Comparison of ENCODE assay signal across 19 cellular contexts in genomic region chr5:9062873-9063272, GRCh38.
DNase-seq lines count a peak whose midpoint lies in the region; ATAC-seq lines count a peak whose summit lies in the region.
"Had no signal": no experiment of that assay in that cellular context is flagged by ENCODE, and none has a peak within 500 bp of the region (broad histone marks: within the 10 kb centered on the region; RNA-seq: fewer than 3 reads in every experiment).

No MANE protein-coding gene starts in this region.

- peaks cover 8 to 14% of the 10 kb centered on the region in 2 donors for H3K9me3 Mint-ChIP-seq in stimulated activated naive CD8-positive, alpha-beta T cell treated with anti-CD3 and anti-CD28 coated beads, Interleukin-15, amount 100 ng/mL, for 72 hours
- H3K9me3 Mint-ChIP-seq in activated CD4-positive, alpha-beta memory T cell treated with anti-CD3 and anti-CD28 coated beads, Interleukin-2, amount 10 ng/mL, durations not matched to agents 7 days and 5 days = peaks cover 13% of the 10 kb centered on the region

- H3K4me2 ChIP-seq in neuronal stem cell (ENCODE audit: insufficient read depth, low read length, poor library complexity, severe bottlenecking) = no peak overlapping the region

- H2BK5ac ChIP-seq in neuronal stem cell (ENCODE audit: low read length) = no peak overlapping the region

- H3K36me3 Mint-ChIP-seq in activated CD4-positive, alpha-beta memory T cell treated with anti-CD3 and anti-CD28 coated beads, Interleukin-2, amount 10 ng/mL, durations not matched to agents 7 days and 5 days (ENCODE audit: low read depth) = no peaks in the 10 kb centered on the region
- H3K36me3 Mint-ChIP-seq: natural killer cell had no signal

- H3K36me3 ChIP-seq in neuronal stem cell (replicated peaks in 1 of 2; ENCODE audit: control insufficient read depth in 2 of 2, insufficient read depth in 2 of 2, low read length in 2 of 2) = peaks cover 0 to 19% of the 10 kb centered on the region in 2 donors
- no peaks in the 10 kb centered on the region for H3K36me3 ChIP-seq in effector memory CD4-positive, alpha-beta T cell (ENCODE audit: control insufficient read depth, insufficient read depth, low read length)

- no peaks in the 10 kb centered on the region for H3K27me3 Mint-ChIP-seq in stimulated activated naive CD8-positive, alpha-beta T cell treated with anti-CD3 and anti-CD28 coated beads, Interleukin-15, amount 100 ng/mL, for 72 hours
- H3K27me3 Mint-ChIP-seq in activated CD4-positive, alpha-beta memory T cell treated with anti-CD3 and anti-CD28 coated beads, Interleukin-2, amount 10 ng/mL, durations not matched to agents 7 days and 5 days = no peaks in the 10 kb centered on the region

- no peak overlapping the region for H2AFZ ChIP-seq in neuronal stem cell (ENCODE audit: low read length)
- H2AFZ ChIP-seq: parathyroid adenoma had no signal

- H3K18ac ChIP-seq in neuronal stem cell (ENCODE audit: low read length) = peak overlapping the region; percentile 8

- H2AK5ac ChIP-seq in neuronal stem cell (ENCODE audit: low read depth, low read length) = no peak overlapping the region

- H3K14ac ChIP-seq in neuronal stem cell (ENCODE audit: low read length) = no peak overlapping the region

- H3K4me3 ChIP-seq in neuronal stem cell (ENCODE audit: low read length in 2 of 2) = no peak overlapping the region
- no peak overlapping the region for H3K4me3 ChIP-seq in effector memory CD4-positive, alpha-beta T cell (ENCODE audit: insufficient read depth, low read depth, low read length, poor library complexity, severe bottlenecking)

- no peak overlapping the region for H3K23ac ChIP-seq in neuronal stem cell (ENCODE audit: low read depth, low read length, poor library complexity)

- H3K27ac ChIP-seq in neuronal stem cell (replicated peaks; ENCODE audit: low read length) = no peak overlapping the region
- no peak overlapping the region for H3K27ac ChIP-seq in effector memory CD4-positive, alpha-beta T cell (ENCODE audit: insufficient read depth, low read length, poor library complexity, severe bottlenecking)
- H3K27ac ChIP-seq: parathyroid adenoma had no signal

- no peak overlapping the region for H3K4me3 Mint-ChIP-seq in stimulated activated naive CD8-positive, alpha-beta T cell treated with anti-CD3 and anti-CD28 coated beads, Interleukin-15, amount 100 ng/mL, for 72 hours
- H3K4me3 Mint-ChIP-seq in activated CD4-positive, alpha-beta memory T cell treated with anti-CD3 and anti-CD28 coated beads, Interleukin-2, amount 10 ng/mL, durations not matched to agents 7 days and 5 days = no peak overlapping the region
- H3K4me3 Mint-ChIP-seq: activated naive CD4-positive, alpha-beta T cell treated with anti-CD3 and anti-CD28 coated beads for 36 hours; natural killer cell had no signal

- H3K4me1 ChIP-seq in neuronal stem cell (ENCODE audit: control insufficient read depth in 2 of 2, insufficient read depth in 1 of 2, low read depth in 1 of 2, low read length in 2 of 2) = no peaks in the 10 kb centered on the region
- no peaks in the 10 kb centered on the region for H3K4me1 ChIP-seq in effector memory CD4-positive, alpha-beta T cell (ENCODE audit: control insufficient read depth, insufficient read depth, low read length, poor library complexity, severe bottlenecking)
- H3K4me1 ChIP-seq: parathyroid adenoma had no signal

- POLR2A ChIA-PET in activated CD4-positive, alpha-beta memory T cell treated with anti-CD3 and anti-CD28 coated beads, Interleukin-2, amount 10 ng/mL, durations not matched to agents 7 days and 5 days (lab: Charles Lee) = no interaction called here

- H3K27ac Mint-ChIP-seq in stimulated activated naive CD8-positive, alpha-beta T cell treated with anti-CD3 and anti-CD28 coated beads, Interleukin-15, amount 100 ng/mL, for 72 hours = no peak overlapping the region
- H3K27ac Mint-ChIP-seq in activated CD4-positive, alpha-beta memory T cell treated with anti-CD3 and anti-CD28 coated beads, Interleukin-2, amount 10 ng/mL, durations not matched to agents 7 days and 5 days = no peak overlapping the region
- H3K27ac Mint-ChIP-seq: activated naive CD4-positive, alpha-beta T cell treated with anti-CD3 and anti-CD28 coated beads for 36 hours; natural killer cell had no signal

- no peak overlapping the region for H3K9ac ChIP-seq in neuronal stem cell (ENCODE audit: low read depth, low read length, poor library complexity)
- H3K9ac ChIP-seq: parathyroid adenoma had no signal

- H4K8ac ChIP-seq in neuronal stem cell (ENCODE audit: low read depth, low read length) = no peak overlapping the region

- ATAC-seq in GM18502 (IDR thresholded peaks at IDR 0.05; ENCODE audit: poor library complexity, unreplicated experiment) (peak; percentile 63), GM21786 (IDR thresholded peaks at IDR 0.05; ENCODE audit: unreplicated experiment) (peak; percentile 54), HG03432 (IDR thresholded peaks at IDR 0.05; ENCODE audit: unreplicated experiment) (peak; percentile 78), HG03342 (IDR thresholded peaks at IDR 0.05; ENCODE audit: unreplicated experiment) (no peak)
- no peak for ATAC-seq in stimulated activated naive CD8-positive, alpha-beta T cell treated with anti-CD3 and anti-CD28 coated beads, Interleukin-15, amount 100 ng/mL, for 72 hours
- ATAC-seq: natural killer cell had no signal

- CTCF ChIA-PET in activated CD4-positive, alpha-beta memory T cell treated with anti-CD3 and anti-CD28 coated beads, Interleukin-2, amount 10 ng/mL, durations not matched to agents 7 days and 5 days (lab: Charles Lee) = no interaction called here

- no peak for DNase-seq in neuronal stem cell (ENCODE audit: low spot score)
- DNase-seq in effector memory CD4-positive, alpha-beta T cell = no peak
- DNase-seq in stimulated activated naive CD8-positive, alpha-beta T cell treated with anti-CD3 and anti-CD28 coated beads, Interleukin-15, amount 100 ng/mL, for 72 hours = no peak
- no peak for DNase-seq in activated CD4-positive, alpha-beta memory T cell treated with anti-CD3 and anti-CD28 coated beads, Interleukin-2, amount 10 ng/mL, durations not matched to agents 7 days and 5 days
- DNase-seq: activated naive CD4-positive, alpha-beta T cell treated with anti-CD3 and anti-CD28 coated beads for 36 hours; anterior cingulate cortex; central memory CD4-positive, alpha-beta T cell; effector CD8-positive, alpha-beta T cell; HCEC 1CT; natural killer cell; NCI-H1048; NCI-H2029 treated with DMSO at 0.1 percent for 48 hours; NCI-H510A treated with DMSO at 0.1 percent for 48 hours; stimulated activated CD4-positive, alpha-beta T cell treated with anti-CD3 and anti-CD28 coated beads, Interleukin-2, amount 100 ng/mL, for 24 hours had no signal

- H2BK12ac ChIP-seq in neuronal stem cell (ENCODE audit: low read length) = no peak overlapping the region

- H3K4ac ChIP-seq in neuronal stem cell (ENCODE audit: low read length) = no peak overlapping the region

- no peaks in the 10 kb centered on the region for H3K9me3 ChIP-seq in neuronal stem cell (replicated peaks in 1 of 2; ENCODE audit: control insufficient read depth in 2 of 2, insufficient read depth in 1 of 2, low read depth in 1 of 2, low read length in 2 of 2)
- no peaks in the 10 kb centered on the region for H3K9me3 ChIP-seq in effector memory CD4-positive, alpha-beta T cell (ENCODE audit: control insufficient read depth, low read length)

- H3K79me1 ChIP-seq in neuronal stem cell (ENCODE audit: low read depth, low read length) = no peaks in the 10 kb centered on the region

- H3K27me3 ChIP-seq in neuronal stem cell (ENCODE audit: control insufficient read depth in 3 of 3, insufficient read depth in 3 of 3, low read depth in 1 of 3, low read length in 3 of 3) = no peaks in the 10 kb centered on the region
- H3K27me3 ChIP-seq in effector memory CD4-positive, alpha-beta T cell (replicated peaks; ENCODE audit: control insufficient read depth, insufficient read depth, low read length, poor library complexity, severe bottlenecking) = no peaks in the 10 kb centered on the region

- WGBS in neuronal stem cell (ENCODE audit: extremely low coverage in 2 of 2, insufficient read length in 2 of 2, insufficient replicate concordance in 1 of 2), 2 donors = no CpG with 5 or more reads among the region's 11 CpGs

- no peak overlapping the region for H2BK15ac ChIP-seq in neuronal stem cell (ENCODE audit: low read length)

- no peak overlapping the region for H4K91ac ChIP-seq in neuronal stem cell (ENCODE audit: low read depth, low read length, poor library complexity)

- H3K4me1 Mint-ChIP-seq in stimulated activated naive CD8-positive, alpha-beta T cell treated with anti-CD3 and anti-CD28 coated beads, Interleukin-15, amount 100 ng/mL, for 72 hours = no peaks in the 10 kb centered on the region
- no peaks in the 10 kb centered on the region for H3K4me1 Mint-ChIP-seq in activated CD4-positive, alpha-beta memory T cell treated with anti-CD3 and anti-CD28 coated beads, Interleukin-2, amount 10 ng/mL, durations not matched to agents 7 days and 5 days
- H3K4me1 Mint-ChIP-seq: natural killer cell had no signal

- no peak overlapping the region for H2BK120ac ChIP-seq in neuronal stem cell (ENCODE audit: low read depth, low read length)

Comparison
In these comparisons a context has a peak if more than half of its experiments do, and no peak if none do; other contexts are left out.
1. ATAC-seq: peak in GM18502 (single experiment), GM21786 (single experiment) and HG03432 (single experiment); none in HG03342 (single experiment) and stimulated activated naive CD8-positive, alpha-beta T cell treated with anti-CD3 and anti-CD28 coated beads, Interleukin-15, amount 100 ng/mL, for 72 hours (single experiment).